ENCODE assay signal across 25 cellular contexts in genomic region chr6:81128671-81129070, GRCh38.
"Had no signal": no experiment of that assay in that cellular context is flagged by ENCODE, and none has a peak within 500 bp of the region (broad histone marks: within the 10 kb centered on the region; RNA-seq: fewer than 3 reads in every experiment).

No MANE protein-coding gene starts in this region.

- H3K27me3 ChIP-seq: colonic mucosa, esophagus squamous epithelium, gastrocnemius medialis, heart right ventricle, left lung had no signal

- H3K4me1 ChIP-seq: colonic mucosa, esophagus squamous epithelium, gastrocnemius medialis, heart right ventricle, left lung, lower lobe of right lung had no signal

- DNase-seq: colonic mucosa; cortex of kidney; effector CD8-positive, alpha-beta T cell; effector memory CD8-positive, alpha-beta T cell; endodermal cell; erythroblast; esophagus squamous epithelium; foreskin fibroblast; foreskin melanocyte; gastrocnemius medialis; glutamatergic neuron; head of caudate nucleus; heart right ventricle; hippocampal formation; left cardiac atrium; left lung; left ventricle myocardium superior; lower lobe of right lung; mesenchymal stem cell; mucosa of descending colon; naive B cell had no signal

- ATAC-seq: effector memory CD8-positive, alpha-beta T cell; esophagus mucosa; gastrocnemius medialis; heart right ventricle; left cardiac atrium; left lung; left ventricle myocardium superior; lower lobe of right lung; mucosa of descending colon had no signal

- H3K27me3 Mint-ChIP-seq: dendritic cell treated with granulocyte-macrophage colony-stimulating factor and Interleukin-4, amounts not matched to agents 40 ng/mL and 50 ng/mL, for 4 days; effector memory CD8-positive, alpha-beta T cell; naive B cell had no signal

- H3K4me1 Mint-ChIP-seq: endodermal cell, mesothelial cell of epicardium, naive B cell had no signal

- H3K27ac Mint-ChIP-seq: dendritic cell treated with granulocyte-macrophage colony-stimulating factor and Interleukin-4, amounts not matched to agents 40 ng/mL and 50 ng/mL, for 4 days; effector memory CD8-positive, alpha-beta T cell; endodermal cell; mesothelial cell of epicardium; naive B cell had no signal

- H3K4me3 ChIP-seq: colonic mucosa, esophagus squamous epithelium, gastrocnemius medialis, heart right ventricle, left lung, lower lobe of right lung, mucosa of descending colon had no signal

- H3K4me3 Mint-ChIP-seq: dendritic cell treated with granulocyte-macrophage colony-stimulating factor and Interleukin-4, amounts not matched to agents 40 ng/mL and 50 ng/mL, for 4 days; effector memory CD8-positive, alpha-beta T cell; endodermal cell; mesothelial cell of epicardium; naive B cell had no signal

- H3K36me3 ChIP-seq: colonic mucosa, esophagus squamous epithelium, gastrocnemius medialis, heart right ventricle, left lung, lower lobe of right lung had no signal

- H3K36me3 Mint-ChIP-seq: mesothelial cell of epicardium, naive B cell had no signal

- H3K9me3 ChIP-seq: colonic mucosa, esophagus squamous epithelium, gastrocnemius medialis, heart right ventricle, left lung, lower lobe of right lung, mucosa of descending colon had no signal

- H3K9me3 Mint-ChIP-seq: dendritic cell treated with granulocyte-macrophage colony-stimulating factor and Interleukin-4, amounts not matched to agents 40 ng/mL and 50 ng/mL, for 4 days had no signal

- H3K27ac ChIP-seq: colonic mucosa, epithelial cell of prostate, esophagus squamous epithelium, gastrocnemius medialis, heart right ventricle, left lung, lower lobe of right lung had no signal
